29 cellular contexts compared by ENCODE assay signal in genomic region chr9:92520837-92521236, GRCh38. TPM values are rescaled to one million over a fixed set of nuclear protein-coding genes. Genes with fewer than 3 reads are reported as not detected.
A peak's percentile ranks its signal among the peaks of the same experiment; 100 is the strongest.
DNase-seq lines count a peak whose midpoint lies in the region; ATAC-seq, FAIRE-seq and TF ChIP-seq lines count a peak whose summit lies in the region.
"Had no signal": no experiment of that assay in that cellular context is flagged by ENCODE, and none has a peak within 500 bp of the region (broad histone marks: within the 10 kb centered on the region; RNA-seq: fewer than 3 reads in every experiment).

No MANE protein-coding gene starts in this region.

- no peak for TF ChIP-seq EP300 in K562 (IDR thresholded peaks at IDR 0.05; ENCODE audit: low read length)

- H3K23ac ChIP-seq in IMR-90 (ENCODE audit: low read depth, low read length) = no peak overlapping the region

- H3K4ac ChIP-seq in IMR-90 (ENCODE audit: low read depth, low read length) = no peak overlapping the region

- H4K8ac ChIP-seq in IMR-90 (ENCODE audit: low read depth in 2 of 2, low read length in 2 of 2) = no peak overlapping the region

- H2BK5ac ChIP-seq in IMR-90 (ENCODE audit: low read depth, low read length, poor library complexity, severe bottlenecking) = no peak overlapping the region

- no peak overlapping the region for H4K91ac ChIP-seq in IMR-90 (ENCODE audit: insufficient read depth, low read depth, low read length)

- in situ Hi-C loops in IMR-90 (cut with MboI; ENCODE audit: low sequenced_read_pairs) = no loop called here
- in situ Hi-C loops in K562 (cut with MboI) = no loop called here

- H3K56ac ChIP-seq in IMR-90 (ENCODE audit: extremely low read depth, insufficient read depth, low read length) = no peak overlapping the region

- H3K4me1 ChIP-seq in IMR-90 (ENCODE audit: control insufficient read depth, insufficient read depth, low read length) (no peaks in the 10 kb centered on the region), K562 (replicated peaks in 1 of 2; ENCODE audit: control insufficient read depth in 2 of 2, insufficient read depth in 2 of 2, low read length in 2 of 2) (peaks cover 3 to 18% of the 10 kb centered on the region in 2 experiments; a peak in 4 of 5 replicates)
- H3K4me1 ChIP-seq: BE2C, BLaER1 had no signal

- H3K27ac ChIP-seq in IMR-90 (ENCODE audit: insufficient read depth, low read length) = no peak overlapping the region
- H3K27ac ChIP-seq in K562 (ENCODE audit: extremely low read depth, low read depth, low read length) = no peak overlapping the region
- H3K27ac ChIP-seq in dorsolateral prefrontal cortex = no peak overlapping the region
- H3K27ac ChIP-seq: BLaER1 had no signal

- H3K9ac ChIP-seq in IMR-90 (ENCODE audit: low read depth, low read length) (no peak overlapping the region), K562 (ENCODE audit: insufficient read depth in 1 of 2, low read depth in 2 of 2, low read length in 2 of 2) (no peak overlapping the region)
- H3K9ac ChIP-seq: BLaER1 had no signal

- H3K9me3 Mint-ChIP-seq in activated CD8-positive, alpha-beta memory T cell treated with anti-CD3 and anti-CD28 coated beads, Interleukin-2, amount 10 ng/mL, durations not matched to agents 7 days and 5 days (ENCODE audit: low read depth) = no peaks in the 10 kb centered on the region
- H3K9me3 Mint-ChIP-seq: CD4-positive, CD25-positive, alpha-beta regulatory T cell; CD8-positive, alpha-beta memory T cell had no signal

- H2AK5ac ChIP-seq in IMR-90 (ENCODE audit: low read depth, low read length) = no peak overlapping the region

- no peak overlapping the region for H4K5ac ChIP-seq in IMR-90 (ENCODE audit: low read depth, low read length)

- H3K36me3 ChIP-seq in IMR-90 (ENCODE audit: control insufficient read depth, insufficient read depth, low read length) (no peaks in the 10 kb centered on the region), K562 (ENCODE audit: control insufficient read depth, insufficient read depth, low read length) (no peaks in the 10 kb centered on the region), H7 (replicated peaks; ENCODE audit: control insufficient read depth, insufficient read depth, low read length) (no peaks in the 10 kb centered on the region)
- H3K36me3 ChIP-seq: BE2C had no signal

- no peak overlapping the region for H2BK20ac ChIP-seq in IMR-90 (ENCODE audit: low read depth, low read length)

- H3K9me1 ChIP-seq in IMR-90 (ENCODE audit: insufficient read depth, low read length) (no peaks in the 10 kb centered on the region), K562 (ENCODE audit: control insufficient read depth, insufficient read depth, low read length) (no peaks in the 10 kb centered on the region)

- no peak overlapping the region for H3K14ac ChIP-seq in IMR-90 (replicated peaks; ENCODE audit: low read depth, low read length)

- POLR2A ChIA-PET in IMR-90 (lab: Charles Lee; ENCODE audit: unreplicated experiment) (no interaction called here), K562 (lab: Yijun Ruan, JAX) (no interaction called here)

- H3K9me3 ChIP-seq in IMR-90 (ENCODE audit: control insufficient read depth, insufficient read depth, low read length) (no peaks in the 10 kb centered on the region), K562 (replicated peaks; ENCODE audit: control insufficient read depth, insufficient read depth, low read depth, low read length) (no peaks in the 10 kb centered on the region)
- H3K9me3 ChIP-seq: BE2C had no signal

- H2BK15ac ChIP-seq in IMR-90 (ENCODE audit: low read depth, low read length) = no peak overlapping the region

- no peaks in the 10 kb centered on the region for H3K79me1 ChIP-seq in IMR-90 (ENCODE audit: low read depth in 1 of 2, low read length in 2 of 2)

- no peaks in the 10 kb centered on the region for H3K27me3 Mint-ChIP-seq in activated CD8-positive, alpha-beta memory T cell treated with anti-CD3 and anti-CD28 coated beads, Interleukin-2, amount 10 ng/mL, durations not matched to agents 7 days and 5 days
- H3K27me3 Mint-ChIP-seq: CD4-positive, alpha-beta memory T cell; CD4-positive, CD25-positive, alpha-beta regulatory T cell; CD8-positive, alpha-beta memory T cell had no signal

- H3K4me2 ChIP-seq in IMR-90 (ENCODE audit: low read depth, low read length) (no peak overlapping the region), K562 (ENCODE audit: insufficient read depth, low read length) (no peak overlapping the region)
- H3K4me2 ChIP-seq: BLaER1 had no signal

- DNase-seq in IMR-90 (no peak), OCI-M1 (lab: John Stamatoyannopoulos, UW) (peak; percentile 26), K562 (ENCODE audit: extremely low read depth in 1 of 4, low spot score in 3 of 4) (no peak), H7 (no peak), dorsolateral prefrontal cortex (no peak)
- no peak for DNase-seq in activated CD8-positive, alpha-beta memory T cell treated with anti-CD3 and anti-CD28 coated beads, Interleukin-2, amount 10 ng/mL, durations not matched to agents 7 days and 5 days
- DNase-seq: 8988T; ACHN; BE2C; C1 segment of cervical spinal cord; CD4-positive, alpha-beta memory T cell; CD4-positive, CD25-positive, alpha-beta regulatory T cell; CD8-positive, alpha-beta memory T cell; COR-L47; DMS 273 treated with DMSO at 0.1 percent for 48 hours; DMS153; DMS53; DMS79; DND-41; EL; GDM1 had no signal

- TF ChIP-seq CTCF in IMR-90 (conservative IDR thresholded peaks at IDR 0.05; ENCODE audit: low read depth, low read length) (no peak), K562 (IDR thresholded peaks at IDR 0.05 in 2 of 3, conservative IDR thresholded peaks at IDR 0.05 in 1 of 3; ENCODE audit: insufficient read depth in 2 of 3, low read depth in 1 of 3, low read length in 3 of 3) (no peak), dorsolateral prefrontal cortex (IDR thresholded peaks at IDR 0.05 in 54 of 56, conservative IDR thresholded peaks at IDR 0.05 in 2 of 56; ENCODE audit: low read depth in 1 of 56, partially characterized antibody in 56 of 56) (no peak)

- H2AK9ac ChIP-seq in IMR-90 (replicated peaks; ENCODE audit: low read depth, low read length, poor library complexity) = no peak overlapping the region

- BruUV-seq in IMR-90 (replicated peaks; lab: Mats Ljungman, UMichigan) = no TSS peak
- BruUV-seq in K562 (replicated peaks; lab: Mats Ljungman, UMichigan) = no TSS peak

- no peaks in the 10 kb centered on the region for H3K4me1 Mint-ChIP-seq in activated CD8-positive, alpha-beta memory T cell treated with anti-CD3 and anti-CD28 coated beads, Interleukin-2, amount 10 ng/mL, durations not matched to agents 7 days and 5 days
- H3K4me1 Mint-ChIP-seq: CD14-positive monocyte; CD4-positive, alpha-beta memory T cell; CD4-positive, CD25-positive, alpha-beta regulatory T cell; CD8-positive, alpha-beta memory T cell had no signal

- H3K4me3 Mint-ChIP-seq in activated CD8-positive, alpha-beta memory T cell treated with anti-CD3 and anti-CD28 coated beads, Interleukin-2, amount 10 ng/mL, durations not matched to agents 7 days and 5 days = no peak overlapping the region
- H3K4me3 Mint-ChIP-seq: CD14-positive monocyte; CD4-positive, alpha-beta memory T cell; CD4-positive, CD25-positive, alpha-beta regulatory T cell; CD8-positive, alpha-beta memory T cell had no signal

- intact Hi-C loops in IMR-90 (cut with micrococcal nuclease) = no loop called here
- intact Hi-C loops in K562 (cut with micrococcal nuclease) = no loop called here
- intact Hi-C loops in dorsolateral prefrontal cortex (cut with DNase I) = no loop called here

- H3K79me2 ChIP-seq in K562 (ENCODE audit: control insufficient read depth, insufficient read depth, low read length) = no peaks in the 10 kb centered on the region

- no peak overlapping the region for H3K4me3 ChIP-seq in IMR-90 (ENCODE audit: insufficient read depth, low read depth, low read length)
- no peak overlapping the region for H3K4me3 ChIP-seq in K562
- H3K4me3 ChIP-seq in H7 (ENCODE audit: insufficient read depth, low read depth, low read length) = no peak overlapping the region
- H3K4me3 ChIP-seq in dorsolateral prefrontal cortex = no peak overlapping the region
- H3K4me3 ChIP-seq: BLaER1, GM12878 had no signal

- H4K20me1 ChIP-seq in IMR-90 (ENCODE audit: insufficient read depth, low read length) (no peaks in the 10 kb centered on the region), K562 (replicated peaks; ENCODE audit: control insufficient read depth, insufficient read depth, low read length) (no peaks in the 10 kb centered on the region)
- H4K20me1 ChIP-seq: BLaER1 had no signal

- no peak overlapping the region for H2AFZ ChIP-seq in IMR-90 (replicated peaks; ENCODE audit: low read length, poor library complexity)
- H2AFZ ChIP-seq in K562 (ENCODE audit: low read depth, low read length) = no peak overlapping the region

- WGBS in IMR-90 (ENCODE audit: extremely low coverage in 2 of 2, insufficient read length in 1 of 2), 2 experiments = 80% methylated on average over 1 of the region's 2 CpGs; no CpG with 5 or more reads in 1 of the 2 experiments
- WGBS in K562 (ENCODE audit: insufficient coverage, low coverage, missing lambda C conversion rate) = 72% methylated on average over 2 of the region's 2 CpGs

- no peaks in the 10 kb centered on the region for H3K27me3 ChIP-seq in IMR-90 (ENCODE audit: control insufficient read depth, insufficient read depth, low read length)
- no peaks in the 10 kb centered on the region for H3K27me3 ChIP-seq in K562 (ENCODE audit: control insufficient read depth in 2 of 2, insufficient read depth in 2 of 2, low read length in 2 of 2)
- no peaks in the 10 kb centered on the region for H3K27me3 ChIP-seq in H7 (ENCODE audit: control insufficient read depth, insufficient read depth, low read length)
- no peaks in the 10 kb centered on the region for H3K27me3 ChIP-seq in dorsolateral prefrontal cortex
- H3K27me3 ChIP-seq: BE2C, BLaER1 had no signal

- no peak for TF ChIP-seq POLR2A in IMR-90 (IDR thresholded peaks at IDR 0.05; ENCODE audit: low read depth, low read length)
- no peak for TF ChIP-seq POLR2A in K562 (conservative IDR thresholded peaks at IDR 0.05)

- CTCF ChIA-PET in IMR-90 (lab: Yijun Ruan, JAX) (interaction anchor here (0.6 kb wide), 1 partner anchor 104 kb away, joined by 3 read pairs; no protein-coding TSS in a partner anchor), K562 (lab: Yijun Ruan, JAX; ENCODE audit: low intra/inter-chr PET ratio) (no interaction called here)
- CTCF ChIA-PET in activated CD8-positive, alpha-beta memory T cell treated with anti-CD3 and anti-CD28 coated beads, Interleukin-2, amount 10 ng/mL, durations not matched to agents 7 days and 5 days (lab: Charles Lee) = no interaction called here

- no peak overlapping the region for H2BK120ac ChIP-seq in IMR-90 (ENCODE audit: low read depth, low read length)

- no peak for ATAC-seq in IMR-90 (ENCODE audit: low read depth)
- no peak for ATAC-seq in K562
- no peak for ATAC-seq in activated CD8-positive, alpha-beta memory T cell treated with anti-CD3 and anti-CD28 coated beads, Interleukin-2, amount 10 ng/mL, durations not matched to agents 7 days and 5 days
- ATAC-seq: GM12878 had no signal

- H3K36me3 Mint-ChIP-seq in activated CD8-positive, alpha-beta memory T cell treated with anti-CD3 and anti-CD28 coated beads, Interleukin-2, amount 10 ng/mL, durations not matched to agents 7 days and 5 days = no peaks in the 10 kb centered on the region
- H3K36me3 Mint-ChIP-seq: CD4-positive, alpha-beta memory T cell; CD4-positive, CD25-positive, alpha-beta regulatory T cell had no signal

- H3K18ac ChIP-seq in IMR-90 (ENCODE audit: low read depth, low read length) = no peak overlapping the region

- dilution Hi-C loops in IMR-90 (cut with HindIII; ENCODE audit: low sequenced_read_pairs, unreplicated experiment) = no loop called here

- H3K27ac Mint-ChIP-seq in activated CD8-positive, alpha-beta memory T cell treated with anti-CD3 and anti-CD28 coated beads, Interleukin-2, amount 10 ng/mL, durations not matched to agents 7 days and 5 days = no peak overlapping the region
- H3K27ac Mint-ChIP-seq: CD14-positive monocyte; CD4-positive, alpha-beta memory T cell; CD4-positive, CD25-positive, alpha-beta regulatory T cell; CD8-positive, alpha-beta memory T cell had no signal

- TF ChIP-seq RAD21 in IMR-90 (IDR thresholded peaks at IDR 0.05; ENCODE audit: low read length) (no peak), K562 (CRISPR knock-in tag; conservative IDR thresholded peaks at IDR 0.05 in 1 of 2, IDR thresholded peaks at IDR 0.05 in 1 of 2) (no peak)

- FAIRE-seq in K562 (lab: Jason Lieb, UNC) = no peak
- FAIRE-seq: A204.1, GM12878, GM12892, GM18507 had no signal

RNA-seq across cellular contexts. Expression of gene ECM2, which starts 15.0 kb away (rescaled TPM):
- total RNA-seq in IMR-90 (2012; rRNA removed) (under 0.01 and 0.36 TPM in 2 replicates), K562 (2014; rRNA removed) (not detected in 2 replicates), K562 (2014; rRNA removed; fragmentation: Illumina TruSeq; extraction: Trizol) (not detected in 2 replicates), K562 (2015; rRNA removed; fragmentation: Illumina TruSeq; extraction: Trizol) (not detected in 2 replicates), K562 (2021) (not detected in 2 replicates), dorsolateral prefrontal cortex (10 to 100 TPM in 3 of 120 experiments, 1 to 10 TPM in 115, under 1 TPM in 2; 0.57 to 17.8 (median 3.4) TPM)
- polyA plus RNA-seq in IMR-90 (2012; rRNA removed) (0.26 TPM in 2 replicates), K562 (2011; rRNA removed) (not detected in 2 replicates), K562 (2014; fragmentation: Illumina TruSeq; extraction: Trizol) (not detected in 2 replicates), K562 (2014; fragmentation: Nextera tagmentation; extraction: Ambion mirVana) (under 1 TPM; 0.03 to 0.07 TPM), K562 (2014; rRNA removed) (not detected in 2 replicates)
- 0.06 and 0.09 TPM in 2 replicates for polyA plus RNA-seq in IMR-90 (2012; cell fraction: cytosol; rRNA removed)
- 0.08 and 0.50 TPM in 2 replicates for polyA plus RNA-seq in IMR-90 (2012; cell fraction: nucleus; rRNA removed; ENCODE audit: low replicate concordance)
- not detected in 2 replicates for total RNA-seq in K562 (2011; cell fraction: chromatin; rRNA removed; ENCODE audit: low replicate concordance)
- not detected in 2 replicates for total RNA-seq in K562 (2011; cell fraction: nucleolus; rRNA removed)
- not detected in 2 replicates for total RNA-seq in K562 (2011; cell fraction: nucleoplasm; rRNA removed)
- not detected in 2 replicates for polyA plus RNA-seq in K562 (2011; cell fraction: cytosol; rRNA removed)
- polyA plus RNA-seq in K562 (2011; cell fraction: nucleus; rRNA removed) = not detected in 2 replicates
- 0.04 and 0.06 TPM in 2 replicates for polyA plus RNA-seq in K562 (2012)
- polyA minus RNA-seq in K562 (2011; rRNA and poly(A)+ RNA removed) = not detected in 2 replicates
- not detected in 2 replicates for polyA minus RNA-seq in K562 (2011; cell fraction: cytosol; rRNA and poly(A)+ RNA removed)
- polyA minus RNA-seq in K562 (2011; cell fraction: nucleus; rRNA and poly(A)+ RNA removed) = not detected in 2 replicates
- not detected for total RNA-seq in activated CD8-positive, alpha-beta memory T cell treated with anti-CD3 and anti-CD28 coated beads, Interleukin-2, amount 10 ng/mL, durations not matched to agents 7 days and 5 days
- not detected in 2 replicates for total RNA-seq in H7 (2014; rRNA removed; shearing (Covaris generic))
- total RNA-seq: CD4-positive, alpha-beta memory T cell; CD4-positive, CD25-positive, alpha-beta regulatory T cell; CD8-positive, alpha-beta memory T cell; G401 had no signal
- polyA plus RNA-seq: CD4-positive, alpha-beta memory T cell; CD4-positive, CD25-positive, alpha-beta regulatory T cell; CD8-positive, alpha-beta memory T cell had no signal

RNA-seq across cellular contexts. Expression of gene ASPN, which starts 38.5 kb away (rescaled TPM):
- total RNA-seq in IMR-90 (2012; rRNA removed) (under 0.01 and 0.28 TPM in 2 replicates), K562 (2014; rRNA removed) (not detected in 2 replicates), K562 (2014; rRNA removed; fragmentation: Illumina TruSeq; extraction: Trizol) (not detected in 2 replicates), K562 (2015; rRNA removed; fragmentation: Illumina TruSeq; extraction: Trizol) (not detected in 2 replicates), K562 (2021) (not detected in 2 replicates), dorsolateral prefrontal cortex (1 to 10 TPM in 24 of 120 experiments, under 1 TPM in 87, not detected in 9; 0.20 to 4.5 (median 0.60) TPM)
- polyA plus RNA-seq in IMR-90 (2012; rRNA removed) (0.04 and 0.09 TPM in 2 replicates), K562 (2011; rRNA removed) (not detected in 2 replicates), K562 (2014; fragmentation: Illumina TruSeq; extraction: Trizol) (not detected in 2 replicates), K562 (2014; fragmentation: Nextera tagmentation; extraction: Ambion mirVana) (under 1 TPM; 0.03 to 0.07 TPM), K562 (2014; rRNA removed) (not detected in 2 replicates)
- 0.02 TPM in 1 of 2 replicates, not detected in the other for polyA plus RNA-seq in IMR-90 (2012; cell fraction: cytosol; rRNA removed)
- 0.05 TPM in 1 of 2 replicates, not detected in the other for polyA plus RNA-seq in IMR-90 (2012; cell fraction: nucleus; rRNA removed; ENCODE audit: low replicate concordance)
- not detected in 2 replicates for total RNA-seq in K562 (2011; cell fraction: chromatin; rRNA removed; ENCODE audit: low replicate concordance)
- total RNA-seq in K562 (2011; cell fraction: nucleolus; rRNA removed) = not detected in 2 replicates
- total RNA-seq in K562 (2011; cell fraction: nucleoplasm; rRNA removed) = not detected in 2 replicates
- not detected in 2 replicates for polyA plus RNA-seq in K562 (2011; cell fraction: cytosol; rRNA removed)
- polyA plus RNA-seq in K562 (2011; cell fraction: nucleus; rRNA removed) = not detected in 2 replicates
- polyA plus RNA-seq in K562 (2012) = 0.03 TPM in 1 of 2 replicates, not detected in the other
- polyA minus RNA-seq in K562 (2011; rRNA and poly(A)+ RNA removed) = not detected in 2 replicates
- not detected in 2 replicates for polyA minus RNA-seq in K562 (2011; cell fraction: cytosol; rRNA and poly(A)+ RNA removed)
- not detected in 2 replicates for polyA minus RNA-seq in K562 (2011; cell fraction: nucleus; rRNA and poly(A)+ RNA removed)
- not detected for total RNA-seq in activated CD8-positive, alpha-beta memory T cell treated with anti-CD3 and anti-CD28 coated beads, Interleukin-2, amount 10 ng/mL, durations not matched to agents 7 days and 5 days
- not detected in 2 replicates for total RNA-seq in H7 (2014; rRNA removed; shearing (Covaris generic))
- total RNA-seq: CD4-positive, alpha-beta memory T cell; CD4-positive, CD25-positive, alpha-beta regulatory T cell; CD8-positive, alpha-beta memory T cell; Daoy; G401; GM12878 had no signal
- polyA plus RNA-seq: CD14-positive monocyte; CD4-positive, alpha-beta memory T cell; CD4-positive, CD25-positive, alpha-beta regulatory T cell; CD8-positive, alpha-beta memory T cell had no signal
